8 cellular contexts compared by ENCODE assay signal in the genomic region with DNA sequence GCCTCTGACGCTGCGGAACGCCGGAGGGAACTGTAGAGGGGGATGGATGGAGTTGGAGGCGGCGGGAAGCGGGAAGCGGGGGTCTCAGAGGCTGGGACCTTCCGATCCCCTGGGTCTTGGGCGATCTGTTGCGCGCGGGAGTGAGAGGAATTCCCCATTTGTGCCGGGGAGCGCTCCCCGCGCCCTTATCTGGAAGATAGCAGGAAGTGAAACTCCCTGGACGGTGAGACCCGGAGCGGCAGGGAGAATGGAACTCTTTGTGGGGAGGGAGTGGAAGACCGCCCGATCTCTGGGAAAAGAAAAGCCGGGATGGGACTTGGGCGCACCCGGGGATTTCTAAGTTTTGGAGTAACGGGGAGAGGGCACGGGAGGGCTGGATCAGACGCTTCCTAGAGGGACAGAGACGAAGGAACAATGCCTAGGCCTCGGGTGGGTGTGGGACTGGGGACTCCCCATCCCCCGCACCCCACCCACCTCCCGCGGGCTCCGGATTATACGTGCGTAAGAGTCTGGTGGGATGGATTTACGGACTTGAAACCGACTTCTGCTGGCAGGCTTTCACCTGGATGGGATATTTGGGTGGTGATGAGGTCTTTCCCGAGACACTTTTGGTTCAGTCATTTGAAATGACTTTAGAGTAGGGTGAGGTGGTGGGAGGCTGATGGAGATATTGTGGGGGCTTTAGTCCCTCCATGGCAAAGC. TPM values are rescaled to one million over a fixed set of nuclear protein-coding genes. Genes with fewer than 3 reads are reported as not detected.
A peak's percentile ranks its signal among the peaks of the same experiment; 100 is the strongest.
DNase-seq lines count a peak whose midpoint lies in the region; ATAC-seq and TF ChIP-seq lines count a peak whose summit lies in the region.

No MANE protein-coding gene starts in this region.

- peaks cover 9% of the 10 kb centered on the region; the same call in 1 of the 2 replicates for H3K79me2 ChIP-seq in OCI-LY7 (ENCODE audit: insufficient read depth, low read depth, low read length)

- no peak for ATAC-seq in gastroesophageal sphincter
- no peak for ATAC-seq in GM19324 (IDR thresholded peaks at IDR 0.05; ENCODE audit: low FRiP score, unreplicated experiment)

- intact Hi-C loops in OCI-LY7 (cut with micrococcal nuclease; ENCODE audit: unreplicated experiment) (loop anchor here (2.0 to 5.0 kb wide), 3 partner anchors 18 to 378 kb away; partner anchors contain the start of gene RBM42), sigmoid colon (cut with DNase I) (no loop called here)

- H2AFZ ChIP-seq in OCI-LY7 (ENCODE audit: low read length): peak overlapping the region; percentile 74; the same call in 1 of the 2 replicates

- peak overlapping the region; percentile 69 for H3K27ac ChIP-seq in OCI-LY7 (ENCODE audit: low read depth, low read length, poor library complexity, severe bottlenecking)
- H3K27ac ChIP-seq in gastroesophageal sphincter: peak overlapping the region in 3 of 4 donors; percentile 66 to 73 (median 69)
- H3K27ac ChIP-seq in sigmoid colon: peak overlapping the region in 2 of 4 donors; percentile 34 to 66

- TF ChIP-seq POLR2A in gastroesophageal sphincter (IDR thresholded peaks at IDR 0.05): no peak
- no peak for TF ChIP-seq POLR2A in sigmoid colon (IDR thresholded peaks at IDR 0.05)

- peaks cover 81% of the 10 kb centered on the region for H3K27me3 ChIP-seq in gastroesophageal sphincter
- H3K27me3 ChIP-seq in sigmoid colon: peaks cover 17 to 82% (median 38%) of the 10 kb centered on the region in 3 donors

- no peak for TF ChIP-seq EP300 in gastroesophageal sphincter (IDR thresholded peaks at IDR 0.05)
- no peak for TF ChIP-seq EP300 in sigmoid colon (IDR thresholded peaks at IDR 0.05)

- H4K20me1 ChIP-seq in OCI-LY7 (ENCODE audit: insufficient read depth, low read length): no peaks in the 10 kb centered on the region

- H3K4me3 ChIP-seq in OCI-LY7 (ENCODE audit: low read depth, low read length, poor library complexity, severe bottlenecking) (peak overlapping the region; percentile 82), gastroesophageal sphincter (peak overlapping the region; percentile 19 to 51), sigmoid colon (peak overlapping the region; percentile 6 to 39 (median 37))

- H3K4me1 ChIP-seq in OCI-LY7 (ENCODE audit: insufficient read depth, low read length, poor library complexity, severe bottlenecking) (peaks cover 21% of the 10 kb centered on the region), gastroesophageal sphincter (peaks cover 0 to 21% (median 0%) of the 10 kb centered on the region in 3 donors), sigmoid colon (peaks cover 0 to 18% (median 7%) of the 10 kb centered on the region in 4 donors)

- H3K9me3 ChIP-seq in OCI-LY7 (ENCODE audit: low read length): peaks cover 5% of the 10 kb centered on the region
- peaks cover 0 to 11% (median 0%) of the 10 kb centered on the region in 3 donors for H3K9me3 ChIP-seq in gastroesophageal sphincter
- H3K9me3 ChIP-seq in sigmoid colon: no peaks in the 10 kb centered on the region

- DNase-seq in NCI-H510A treated with DMSO at 0.1 percent for 48 hours (lab: John Stamatoyannopoulos, UW): peak; percentile 9
- DNase-seq in NCI-H510A (lab: John Stamatoyannopoulos, UW): no peak
- peak; percentile 42 for DNase-seq in OCI-LY7 (ENCODE audit: low spot score)
- peak; percentile 43 for DNase-seq in sigmoid colon
- DNase-seq in NCI-H524 (lab: John Stamatoyannopoulos, UW): no peak
- no peak for DNase-seq in activated CD4-positive, alpha-beta T cell treated with anti-CD3 and anti-CD28 coated beads, Interleukin-2, amount 50 U/mL, for 4 hours

- H3K9me2 ChIP-seq in OCI-LY7 (ENCODE audit: insufficient read depth, low read length): no peaks in the 10 kb centered on the region

- H3K36me3 ChIP-seq in OCI-LY7 (ENCODE audit: insufficient read depth, low read length) (peaks cover 27% of the 10 kb centered on the region), gastroesophageal sphincter (no peaks in the 10 kb centered on the region), sigmoid colon (no peaks in the 10 kb centered on the region)

- CTCF ChIA-PET in OCI-LY7 (lab: Charles Lee; ENCODE audit: unreplicated experiment): interaction anchor here (0.6 kb wide), 1 partner anchor 9 kb away, joined by 3 read pairs; no protein-coding TSS in a partner anchor

- WGBS in gastroesophageal sphincter (ENCODE audit: low coverage in 1 of 2), 2 donors: 1 to 6% methylated on average over 16 to 24 of the region's 39 CpGs
- WGBS in sigmoid colon, 2 donors: 3 to 10% methylated on average over 39 of the region's 39 CpGs

- no TSS peak for BruUV-seq in OCI-LY7 (replicated peaks; lab: Mats Ljungman, UMichigan)

- POLR2A ChIA-PET in OCI-LY7 (lab: Charles Lee): no interaction called here

- H3K4me2 ChIP-seq in OCI-LY7 (ENCODE audit: low read length): peak overlapping the region; percentile 76

- TF ChIP-seq CTCF in OCI-LY7 (conservative IDR thresholded peaks at IDR 0.05; ENCODE audit: low read length) (no peak), gastroesophageal sphincter (IDR thresholded peaks at IDR 0.05) (no peak), sigmoid colon (IDR thresholded peaks at IDR 0.05) (no peak)

RNA-seq across cellular contexts. Expression of gene LSR, which starts 0.5 kb away (rescaled TPM):
- 15.0 and 22.9 TPM in 2 replicates for total RNA-seq in OCI-LY7 (2014; rRNA removed; shearing (Covaris generic))
- 26.0 and 33.6 TPM in 2 replicates for total RNA-seq in OCI-LY7 (2022)
- total RNA-seq in gastroesophageal sphincter: 1 to 10 TPM; 3.3 to 6.6 (median 5.2) TPM
- 1 to 10 TPM in 3 of 4 donors, under 1 TPM in 1; 0.68 to 3.6 (median 2.3) TPM for total RNA-seq in sigmoid colon
- 100 to 1,000 TPM in 1 of 3 donors, 10 to 100 TPM in 2; 51.8 to 218 (median 61.9) TPM for polyA plus RNA-seq in sigmoid colon

RNA-seq across cellular contexts. Expression of gene USF2, which starts 19.5 kb away (rescaled TPM):
- total RNA-seq in OCI-LY7 (2014; rRNA removed; shearing (Covaris generic)): 100.0 and 105 TPM in 2 replicates
- total RNA-seq in OCI-LY7 (2022) (155 and 181 TPM in 2 replicates), gastroesophageal sphincter (100 to 1,000 TPM in 1 of 4 donors, 10 to 100 TPM in 3; 75.1 to 137 (median 93.0) TPM), sigmoid colon (100 to 1,000 TPM in 3 of 4 donors, 10 to 100 TPM in 1; 76.8 to 120 (median 102) TPM)
- polyA plus RNA-seq in sigmoid colon: 10 to 100 TPM; 72.8 to 98.3 (median 76.3) TPM

RNA-seq across cellular contexts. Expression of gene FAM187B, which starts 20.8 kb away (rescaled TPM):
- not detected in 2 replicates for total RNA-seq in OCI-LY7 (2014; rRNA removed; shearing (Covaris generic))
- total RNA-seq in OCI-LY7 (2022) (not detected in 2 replicates), gastroesophageal sphincter (not detected), sigmoid colon (not detected)
- not detected for polyA plus RNA-seq in sigmoid colon

RNA-seq across cellular contexts. Expression of gene HAMP, which starts 33.0 kb away (rescaled TPM):
- 0.19 TPM in 1 of 2 replicates, not detected in the other for total RNA-seq in OCI-LY7 (2014; rRNA removed; shearing (Covaris generic))
- total RNA-seq in OCI-LY7 (2022) (0.83 and 0.89 TPM in 2 replicates), gastroesophageal sphincter (not detected), sigmoid colon (1 to 10 TPM in 1 of 4 donors, not detected in 3; 3.1 TPM)
- polyA plus RNA-seq in sigmoid colon: under 1 TPM; under 0.01 to 0.92 (median 0.61) TPM

RNA-seq across cellular contexts. Expression of gene MAG, which starts 42.7 kb away (rescaled TPM):
- 4.6 and 6.2 TPM in 2 replicates for total RNA-seq in OCI-LY7 (2014; rRNA removed; shearing (Covaris generic))
- total RNA-seq in OCI-LY7 (2022) (8.4 and 10.1 TPM in 2 replicates), gastroesophageal sphincter (under 1 TPM in 1 of 4 donors, not detected in 3; 0.40 TPM), sigmoid colon (1 to 10 TPM in 1 of 4 donors, not detected in 3; 6.1 TPM)
- polyA plus RNA-seq in sigmoid colon: under 1 TPM in 1 of 3 donors, not detected in 2; 0.06 TPM

Comparison
In these comparisons a context has a peak if more than half of its experiments do, and no peak if none do; other contexts are left out.
1. DNase-seq: peak in NCI-H510A treated with DMSO at 0.1 percent for 48 hours (single experiment), OCI-LY7 (single experiment) and sigmoid colon (single experiment); none in NCI-H510A (single experiment), NCI-H524 (0 of 2) and activated CD4-positive, alpha-beta T cell treated with anti-CD3 and anti-CD28 coated beads, Interleukin-2, amount 50 U/mL, for 4 hours (0 of 2).
2. Peak in every context shown above with its lines, with median percentiles within 50 percentile points of each other: H3K4me3 ChIP-seq.